In genomic region chr2:191665286-191665685, GRCh38 we compare ENCODE assay signal across 10 cellular contexts. TPM values are rescaled to one million over a fixed set of nuclear protein-coding genes. Genes with fewer than 3 reads are reported as not detected.
DNase-seq lines count a peak whose midpoint lies in the region; ATAC-seq, FAIRE-seq and TF ChIP-seq lines count a peak whose summit lies in the region.
"Had no signal": no experiment of that assay in that cellular context is flagged by ENCODE, and none has a peak within 500 bp of the region (broad histone marks: within the 10 kb centered on the region; RNA-seq: fewer than 3 reads in every experiment).

No MANE protein-coding gene starts in this region.

- POLR2A ChIA-PET in K562 (lab: Yijun Ruan, JAX) (interaction anchor here (2.9 kb wide), 1 partner anchor 12 kb away, joined by 18 read pairs; the partner anchor contains the start of gene NABP1), HepG2 (lab: Yijun Ruan, JAX) (interaction anchor here (4.9 kb wide), 1 partner anchor 13 kb away, joined by 32 read pairs; the partner anchor contains the start of gene NABP1)

- BruUV-seq in K562 (replicated peaks; lab: Mats Ljungman, UMichigan) (no TSS peak), HepG2 (replicated peaks; lab: Mats Ljungman, UMichigan) (no TSS peak)

- no peak for TF ChIP-seq CTCF in K562 (IDR thresholded peaks at IDR 0.05 in 2 of 3, conservative IDR thresholded peaks at IDR 0.05 in 1 of 3; ENCODE audit: insufficient read depth in 2 of 3, low read depth in 1 of 3, low read length in 3 of 3)
- no peak for TF ChIP-seq CTCF in HepG2 (CRISPR knock-in tag; IDR thresholded peaks at IDR 0.05)
- TF ChIP-seq CTCF in gastroesophageal sphincter (IDR thresholded peaks at IDR 0.05), result no peak
- TF ChIP-seq CTCF in neural progenitor cell (IDR thresholded peaks at IDR 0.05), result no peak

- CTCF ChIA-PET in K562 (lab: Yijun Ruan, JAX; ENCODE audit: low intra/inter-chr PET ratio), result no interaction called here
- CTCF ChIA-PET in HepG2 (lab: Yijun Ruan, JAX; ENCODE audit: low intra/inter-chr PET ratio, low total read pairs), result no interaction called here

- H3K79me2 ChIP-seq in K562 (ENCODE audit: control insufficient read depth, insufficient read depth, low read length) (no peaks in the 10 kb centered on the region), HepG2 (ENCODE audit: insufficient read depth, low read length) (no peaks in the 10 kb centered on the region), neural progenitor cell (ENCODE audit: low read depth) (no peaks in the 10 kb centered on the region)

- H3K27ac Mint-ChIP-seq in neural progenitor cell, result no peak overlapping the region

- TF ChIP-seq RAD21 in K562 (CRISPR knock-in tag; conservative IDR thresholded peaks at IDR 0.05 in 1 of 2, IDR thresholded peaks at IDR 0.05 in 1 of 2) (no peak), HepG2 (CRISPR knock-in tag; IDR thresholded peaks at IDR 0.05) (no peak)

- no peaks in the 10 kb centered on the region for H3K9me3 Mint-ChIP-seq in neural progenitor cell

- H3K4me1 ChIP-seq in K562 (replicated peaks in 1 of 2; ENCODE audit: control insufficient read depth in 2 of 2, insufficient read depth in 2 of 2, low read length in 2 of 2) (peaks cover 0 to 13% of the 10 kb centered on the region in 2 experiments; a peak in 2 of 5 replicates), HepG2 (ENCODE audit: insufficient read depth, low read length) (peaks cover 11% of the 10 kb centered on the region), gastroesophageal sphincter (no peaks in the 10 kb centered on the region), neural progenitor cell (no peaks in the 10 kb centered on the region)

- H3K9me1 ChIP-seq in K562 (ENCODE audit: control insufficient read depth, insufficient read depth, low read length), result no peaks in the 10 kb centered on the region

- TF ChIP-seq EP300 in K562 (IDR thresholded peaks at IDR 0.05; ENCODE audit: low read length) (0 out of 2 replicates have a peak, but pooled peaks have one; percentile 8), HepG2 (IDR thresholded peaks at IDR 0.05; ENCODE audit: low read depth in 2 of 2, low read length in 2 of 2) (no peak), HepG2 (CRISPR knock-in tag; IDR thresholded peaks at IDR 0.05; ENCODE audit: borderline replicate concordance) (no peak), gastroesophageal sphincter (IDR thresholded peaks at IDR 0.05) (no peak)

- TF ChIP-seq POLR2A in K562 (conservative IDR thresholded peaks at IDR 0.05) (no peak), HepG2 (IDR thresholded peaks at IDR 0.05; ENCODE audit: insufficient read depth in 1 of 2, low read depth in 2 of 2, low read length in 2 of 2) (no peak), gastroesophageal sphincter (IDR thresholded peaks at IDR 0.05) (no peak)

- no peak overlapping the region for H3K9ac ChIP-seq in K562 (ENCODE audit: insufficient read depth in 1 of 2, low read depth in 2 of 2, low read length in 2 of 2)
- H3K9ac ChIP-seq in HepG2 (ENCODE audit: insufficient read depth, low read depth, low read length), result no peak overlapping the region
- H3K9ac ChIP-seq in neural progenitor cell, result no peak overlapping the region

- no peaks in the 10 kb centered on the region for H3K36me3 Mint-ChIP-seq in neural progenitor cell

- H3K4me1 Mint-ChIP-seq in neural progenitor cell, result no peaks in the 10 kb centered on the region

- ATAC-seq in K562 (no peak), HepG2 (peak; percentile 53; the same call in 2 of the 3 replicates), gastroesophageal sphincter (no peak), HG03342 (IDR thresholded peaks at IDR 0.05; ENCODE audit: unreplicated experiment) (no peak)

- H3K4me3 Mint-ChIP-seq in neural progenitor cell, result no peak overlapping the region

- intact Hi-C loops in K562 (cut with micrococcal nuclease) (no loop called here), HepG2 (cut with micrococcal nuclease; ENCODE audit: unreplicated experiment) (no loop called here)

- in situ Hi-C loops in K562 (cut with MboI), result no loop called here
- in situ Hi-C loops in HepG2 (cut with HindIII; ENCODE audit: extremely low pct_ligation_motif_present, low pct_unique_long_range_greater_than_20kb), result no loop called here

- H4K20me1 ChIP-seq in K562 (replicated peaks; ENCODE audit: control insufficient read depth, insufficient read depth, low read length) (no peaks in the 10 kb centered on the region), HepG2 (ENCODE audit: insufficient read depth, low read length) (no peaks in the 10 kb centered on the region), neural progenitor cell (ENCODE audit: low read depth) (no peaks in the 10 kb centered on the region)

- H3K4me2 ChIP-seq in K562 (ENCODE audit: insufficient read depth, low read length), result no peak overlapping the region
- H3K4me2 ChIP-seq in HepG2 (ENCODE audit: low read depth, low read length), result no peak overlapping the region
- no peak overlapping the region for H3K4me2 ChIP-seq in neural progenitor cell

- H3K9me3 ChIP-seq in K562 (replicated peaks; ENCODE audit: control insufficient read depth, insufficient read depth, low read depth, low read length) (no peaks in the 10 kb centered on the region), HepG2 (ENCODE audit: low read length) (no peaks in the 10 kb centered on the region), gastroesophageal sphincter (no peaks in the 10 kb centered on the region), neural progenitor cell (ENCODE audit: low read depth) (no peaks in the 10 kb centered on the region)
- H3K9me3 ChIP-seq: right lobe of liver had no signal

- DNase-seq in GM03348 (ENCODE audit: low spot score), result peak; percentile 7
- DNase-seq in M059J (ENCODE audit: low read depth), result peak; percentile 81
- DNase-seq in K562 (ENCODE audit: extremely low read depth in 1 of 4, low spot score in 3 of 4), result no peak
- peak; percentile 16 for DNase-seq in HepG2 (ENCODE audit: low spot score)
- no peak for DNase-seq in cerebellar cortex (ENCODE audit: low spot score)
- DNase-seq in neural progenitor cell (ENCODE audit: low spot score), result no peak
- DNase-seq: NCI-H2081, right lobe of liver had no signal

- H3K4me3 ChIP-seq in K562 (no peak overlapping the region), HepG2 (replicated peaks in 1 of 3; ENCODE audit: insufficient read depth in 1 of 3, low read depth in 2 of 3, low read length in 3 of 3) (no peak overlapping the region), gastroesophageal sphincter (no peak overlapping the region), neural progenitor cell (no peak overlapping the region)
- H3K4me3 ChIP-seq: right lobe of liver had no signal

- H3F3A ChIP-seq in neural progenitor cell (ENCODE audit: low read depth), result no peaks in the 10 kb centered on the region

- peak overlapping the region; percentile 64 for H2AFZ ChIP-seq in K562 (ENCODE audit: low read depth, low read length)
- no peak overlapping the region for H2AFZ ChIP-seq in HepG2 (ENCODE audit: low read length)
- no peak overlapping the region for H2AFZ ChIP-seq in neural progenitor cell (replicated peaks)

- H3K27me3 Mint-ChIP-seq in neural progenitor cell (ENCODE audit: insufficient read depth, low read depth), result no peaks in the 10 kb centered on the region

- FAIRE-seq in K562 (lab: Jason Lieb, UNC) (no peak), HepG2 (lab: Jason Lieb, UNC) (no peak)

- no peak overlapping the region for H3K27ac ChIP-seq in K562 (ENCODE audit: extremely low read depth, low read depth, low read length)
- no peak overlapping the region for H3K27ac ChIP-seq in HepG2 (ENCODE audit: extremely low read length, insufficient read depth, low read length)
- H3K27ac ChIP-seq in gastroesophageal sphincter, result no peak overlapping the region
- H3K27ac ChIP-seq in neural progenitor cell, result no peak overlapping the region
- H3K27ac ChIP-seq: right lobe of liver had no signal

- no peaks in the 10 kb centered on the region for H3K27me3 ChIP-seq in K562 (ENCODE audit: control insufficient read depth in 2 of 2, insufficient read depth in 2 of 2, low read length in 2 of 2)
- no peaks in the 10 kb centered on the region for H3K27me3 ChIP-seq in HepG2 (ENCODE audit: control insufficient read depth in 1 of 2, insufficient read depth in 2 of 2, low read length in 2 of 2)
- H3K27me3 ChIP-seq in gastroesophageal sphincter, result no peaks in the 10 kb centered on the region
- no peaks in the 10 kb centered on the region for H3K27me3 ChIP-seq in neural progenitor cell
- H3K27me3 ChIP-seq: right lobe of liver had no signal

- H3K36me3 ChIP-seq in K562 (ENCODE audit: control insufficient read depth, insufficient read depth, low read length) (no peaks in the 10 kb centered on the region), HepG2 (replicated peaks in 1 of 2; ENCODE audit: control insufficient read depth in 1 of 2, insufficient read depth in 2 of 2, low read length in 2 of 2) (no peaks in the 10 kb centered on the region), gastroesophageal sphincter (no peaks in the 10 kb centered on the region), neural progenitor cell (no peaks in the 10 kb centered on the region)
- H3K36me3 ChIP-seq: right lobe of liver had no signal

RNA-seq across cellular contexts. Expression of gene NABP1, which starts 12.7 kb away (rescaled TPM):
- total RNA-seq in M059J (2014; rRNA removed; shearing (Covaris generic)), result 18.6 and 37.5 TPM in 2 replicates
- 68.8 and 169 TPM in 2 replicates for total RNA-seq in K562 (2011; cell fraction: chromatin; rRNA removed; ENCODE audit: low replicate concordance)
- total RNA-seq in K562 (2011; cell fraction: nucleolus; rRNA removed), result 39.4 and 41.1 TPM in 2 replicates
- 97.2 and 188 TPM in 2 replicates for total RNA-seq in K562 (2011; cell fraction: nucleoplasm; rRNA removed)
- total RNA-seq in K562 (2014; rRNA removed), result 18.6 and 20.2 TPM in 2 replicates
- 31.6 and 35.8 TPM in 2 replicates for total RNA-seq in K562 (2014; rRNA removed; fragmentation: Illumina TruSeq; extraction: Trizol)
- total RNA-seq in K562 (2015; rRNA removed; fragmentation: Illumina TruSeq; extraction: Trizol), result 37.2 and 44.0 TPM in 2 replicates
- 24.5 and 28.1 TPM in 2 replicates for total RNA-seq in K562 (2021)
- polyA plus RNA-seq in K562 (2011; rRNA removed), result 20.5 and 22.2 TPM in 2 replicates
- polyA plus RNA-seq in K562 (2011; cell fraction: cytosol; rRNA removed), result 1.8 and 5.1 TPM in 2 replicates
- 56.5 and 66.5 TPM in 2 replicates for polyA plus RNA-seq in K562 (2011; cell fraction: nucleus; rRNA removed)
- 10.8 and 12.9 TPM in 2 replicates for polyA plus RNA-seq in K562 (2012)
- 15.6 and 17.1 TPM in 2 replicates for polyA plus RNA-seq in K562 (2014; fragmentation: Illumina TruSeq; extraction: Trizol)
- polyA plus RNA-seq in K562 (2014; fragmentation: Nextera tagmentation; extraction: Ambion mirVana), result 10 to 100 TPM; 12.8 to 14.9 TPM
- polyA plus RNA-seq in K562 (2014; rRNA removed), result 13.9 and 15.4 TPM in 2 replicates
- 46.2 and 78.7 TPM in 2 replicates for polyA minus RNA-seq in K562 (2011; rRNA and poly(A)+ RNA removed)
- polyA minus RNA-seq in K562 (2011; cell fraction: cytosol; rRNA and poly(A)+ RNA removed), result 11.1 and 11.5 TPM in 2 replicates
- 101 and 194 TPM in 2 replicates for polyA minus RNA-seq in K562 (2011; cell fraction: nucleus; rRNA and poly(A)+ RNA removed)
- total RNA-seq in HepG2 (2016; rRNA removed; fragmentation: Illumina TruSeq; extraction: Trizol), result 4.9 and 14.9 TPM in 2 replicates
- 3.4 and 3.5 TPM in 2 replicates for total RNA-seq in HepG2 (2016; cell fraction: cytosol; rRNA removed; fragmentation: Illumina TruSeq; extraction: Trizol; ENCODE audit: low read depth)
- 4.9 and 13.0 TPM in 2 replicates for total RNA-seq in HepG2 (2016; cell fraction: insoluble cytoplasmic fraction; rRNA removed; fragmentation: Illumina TruSeq; extraction: Trizol)
- 5.4 and 7.2 TPM in 2 replicates for total RNA-seq in HepG2 (2016; cell fraction: membrane; rRNA removed; fragmentation: Illumina TruSeq; extraction: Trizol)
- total RNA-seq in HepG2 (2016; cell fraction: nucleus; rRNA removed; fragmentation: Illumina TruSeq; extraction: Trizol), result 39.0 and 39.1 TPM in 2 replicates
- 19.8 and 24.2 TPM in 2 replicates for polyA plus RNA-seq in HepG2 (2011; rRNA removed)
- polyA plus RNA-seq in HepG2 (2011; cell fraction: cytosol; rRNA removed), result 1.5 and 2.3 TPM in 2 replicates
- polyA plus RNA-seq in HepG2 (2011; cell fraction: nucleus; rRNA removed), result 69.0 and 77.8 TPM in 2 replicates
- 11.7 and 15.0 TPM in 2 replicates for polyA plus RNA-seq in HepG2 (2012)
- polyA plus RNA-seq in HepG2 (2016; cell fraction: cytosol; fragmentation: Illumina TruSeq; extraction: Trizol; ENCODE audit: low read depth), result 0.61 and 0.70 TPM in 2 replicates
- 3.6 and 3.9 TPM in 2 replicates for polyA plus RNA-seq in HepG2 (2016; cell fraction: insoluble cytoplasmic fraction; fragmentation: Illumina TruSeq; extraction: Trizol; ENCODE audit: low read depth)
- 1.8 TPM in 2 replicates for polyA plus RNA-seq in HepG2 (2016; cell fraction: membrane; fragmentation: Illumina TruSeq; extraction: Trizol; ENCODE audit: low read depth)
- polyA plus RNA-seq in HepG2 (2016; cell fraction: nucleus; fragmentation: Illumina TruSeq; extraction: Trizol; ENCODE audit: insufficient read depth, low read depth), result 30.5 and 31.7 TPM in 2 replicates
- polyA minus RNA-seq in HepG2 (2011; rRNA and poly(A)+ RNA removed; ENCODE audit: low replicate concordance), result 10.1 and 23.0 TPM in 2 replicates
- 3.7 and 3.8 TPM in 2 replicates for polyA minus RNA-seq in HepG2 (2011; cell fraction: cytosol; rRNA and poly(A)+ RNA removed)
- 225 and 258 TPM in 2 replicates for polyA minus RNA-seq in HepG2 (2011; cell fraction: nucleus; rRNA and poly(A)+ RNA removed)
- 10 to 100 TPM in 2 of 4 donors, 1 to 10 TPM in 2; 2.8 to 30.7 (median 7.9) TPM for total RNA-seq in gastroesophageal sphincter
- total RNA-seq in neural progenitor cell (ENCODE audit: low replicate concordance), result 1.2 and 2.8 TPM in 2 replicates

Comparison
In these comparisons a context has a peak if more than half of its experiments do, and no peak if none do; other contexts are left out.
1. DNase-seq: peak in GM03348 (single experiment), M059J (single experiment) and HepG2 (single experiment); none in K562 (0 of 4), cerebellar cortex (single experiment) and neural progenitor cell (single experiment).